In the genomic region with DNA sequence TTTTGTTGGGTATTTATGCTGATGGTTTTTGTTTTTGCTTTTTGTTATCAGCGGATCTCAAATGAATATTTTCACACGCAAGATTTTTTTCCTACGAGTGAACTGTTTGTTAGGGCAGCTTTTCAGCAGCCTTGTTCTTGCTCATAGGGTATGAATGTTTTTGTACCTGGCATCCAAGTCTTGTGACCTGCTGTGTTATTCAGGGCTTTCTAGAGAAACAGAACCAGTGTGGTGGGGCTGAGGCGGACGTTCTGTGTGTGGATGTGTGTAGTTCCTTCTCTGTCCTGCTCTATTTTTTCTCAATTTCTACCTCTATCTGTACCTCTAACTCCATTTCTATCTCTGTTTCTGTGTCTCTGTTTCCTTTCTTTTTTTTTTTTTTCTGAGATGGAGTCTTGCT, we compare ENCODE assay signal across 1 cellular context.
TF ChIP-seq lines count a peak whose summit lies in the region.

No MANE protein-coding gene starts in this region.

TF ChIP-seq in GM23338, 12 proteins besides CTCF, POLR2A, EP300 and RAD21:
- TF ChIP-seq, protein P1, sequence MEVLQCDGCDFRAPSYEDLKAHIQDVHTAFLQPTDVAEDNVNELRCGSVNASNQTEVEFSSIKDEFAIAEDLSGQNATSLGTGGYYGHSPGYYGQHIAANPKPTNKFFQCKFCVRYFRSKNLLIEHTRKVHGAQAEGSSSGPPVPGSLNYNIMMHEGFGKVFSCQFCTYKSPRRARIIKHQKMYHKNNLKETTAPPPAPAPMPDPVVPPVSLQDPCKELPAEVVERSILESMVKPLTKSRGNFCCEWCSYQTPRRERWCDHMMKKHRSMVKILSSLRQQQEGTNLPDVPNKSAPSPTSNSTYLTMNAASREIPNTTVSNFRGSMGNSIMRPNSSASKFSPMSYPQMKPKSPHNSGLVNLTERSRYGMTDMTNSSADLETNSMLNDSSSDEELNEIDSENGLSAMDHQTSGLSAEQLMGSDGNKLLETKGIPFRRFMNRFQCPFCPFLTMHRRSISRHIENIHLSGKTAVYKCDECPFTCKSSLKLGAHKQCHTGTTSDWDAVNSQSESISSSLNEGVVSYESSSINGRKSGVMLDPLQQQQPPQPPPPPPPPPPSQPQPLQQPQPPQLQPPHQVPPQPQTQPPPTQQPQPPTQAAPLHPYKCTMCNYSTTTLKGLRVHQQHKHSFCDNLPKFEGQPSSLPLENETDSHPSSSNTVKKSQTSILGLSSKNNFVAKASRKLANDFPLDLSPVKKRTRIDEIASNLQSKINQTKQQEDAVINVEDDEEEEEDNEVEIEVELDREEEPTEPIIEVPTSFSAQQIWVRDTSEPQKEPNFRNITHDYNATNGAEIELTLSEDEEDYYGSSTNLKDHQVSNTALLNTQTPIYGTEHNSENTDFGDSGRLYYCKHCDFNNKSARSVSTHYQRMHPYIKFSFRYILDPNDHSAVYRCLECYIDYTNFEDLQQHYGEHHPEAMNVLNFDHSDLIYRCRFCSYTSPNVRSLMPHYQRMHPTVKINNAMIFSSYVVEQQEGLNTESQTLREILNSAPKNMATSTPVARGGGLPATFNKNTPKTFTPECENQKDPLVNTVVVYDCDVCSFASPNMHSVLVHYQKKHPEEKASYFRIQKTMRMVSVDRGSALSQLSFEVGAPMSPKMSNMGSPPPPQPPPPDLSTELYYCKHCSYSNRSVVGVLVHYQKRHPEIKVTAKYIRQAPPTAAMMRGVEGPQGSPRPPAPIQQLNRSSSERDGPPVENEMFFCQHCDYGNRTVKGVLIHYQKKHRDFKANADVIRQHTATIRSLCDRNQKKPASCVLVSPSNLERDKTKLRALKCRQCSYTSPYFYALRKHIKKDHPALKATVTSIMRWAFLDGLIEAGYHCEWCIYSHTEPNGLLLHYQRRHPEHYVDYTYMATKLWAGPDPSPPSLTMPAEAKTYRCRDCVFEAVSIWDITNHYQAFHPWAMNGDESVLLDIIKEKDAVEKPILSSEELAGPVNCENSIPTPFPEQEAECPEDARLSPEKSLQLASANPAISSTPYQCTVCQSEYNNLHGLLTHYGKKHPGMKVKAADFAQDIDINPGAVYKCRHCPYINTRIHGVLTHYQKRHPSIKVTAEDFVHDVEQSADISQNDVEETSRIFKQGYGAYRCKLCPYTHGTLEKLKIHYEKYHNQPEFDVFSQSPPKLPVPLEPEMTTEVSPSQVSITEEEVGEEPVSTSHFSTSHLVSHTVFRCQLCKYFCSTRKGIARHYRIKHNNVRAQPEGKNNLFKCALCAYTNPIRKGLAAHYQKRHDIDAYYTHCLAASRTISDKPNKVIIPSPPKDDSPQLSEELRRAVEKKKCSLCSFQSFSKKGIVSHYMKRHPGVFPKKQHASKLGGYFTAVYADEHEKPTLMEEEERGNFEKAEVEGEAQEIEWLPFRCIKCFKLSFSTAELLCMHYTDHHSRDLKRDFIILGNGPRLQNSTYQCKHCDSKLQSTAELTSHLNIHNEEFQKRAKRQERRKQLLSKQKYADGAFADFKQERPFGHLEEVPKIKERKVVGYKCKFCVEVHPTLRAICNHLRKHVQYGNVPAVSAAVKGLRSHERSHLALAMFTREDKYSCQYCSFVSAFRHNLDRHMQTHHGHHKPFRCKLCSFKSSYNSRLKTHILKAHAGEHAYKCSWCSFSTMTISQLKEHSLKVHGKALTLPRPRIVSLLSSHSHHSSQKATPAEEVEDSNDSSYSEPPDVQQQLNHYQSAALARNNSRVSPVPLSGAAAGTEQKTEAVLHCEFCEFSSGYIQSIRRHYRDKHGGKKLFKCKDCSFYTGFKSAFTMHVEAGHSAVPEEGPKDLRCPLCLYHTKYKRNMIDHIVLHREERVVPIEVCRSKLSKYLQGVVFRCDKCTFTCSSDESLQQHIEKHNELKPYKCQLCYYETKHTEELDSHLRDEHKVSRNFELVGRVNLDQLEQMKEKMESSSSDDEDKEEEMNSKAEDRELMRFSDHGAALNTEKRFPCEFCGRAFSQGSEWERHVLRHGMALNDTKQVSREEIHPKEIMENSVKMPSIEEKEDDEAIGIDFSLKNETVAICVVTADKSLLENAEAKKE (CRISPR knock-in tag; IDR thresholded peaks at IDR 0.05), result no peak
- no peak for TF ChIP-seq EZH2phosphoT487 (IDR thresholded peaks at IDR 0.05; ENCODE audit: unreplicated experiment)
- no peak for TF ChIP-seq ZNF331 (CRISPR knock-in tag; IDR thresholded peaks at IDR 0.05; ENCODE audit: low read depth)
